In the genomic region with DNA sequence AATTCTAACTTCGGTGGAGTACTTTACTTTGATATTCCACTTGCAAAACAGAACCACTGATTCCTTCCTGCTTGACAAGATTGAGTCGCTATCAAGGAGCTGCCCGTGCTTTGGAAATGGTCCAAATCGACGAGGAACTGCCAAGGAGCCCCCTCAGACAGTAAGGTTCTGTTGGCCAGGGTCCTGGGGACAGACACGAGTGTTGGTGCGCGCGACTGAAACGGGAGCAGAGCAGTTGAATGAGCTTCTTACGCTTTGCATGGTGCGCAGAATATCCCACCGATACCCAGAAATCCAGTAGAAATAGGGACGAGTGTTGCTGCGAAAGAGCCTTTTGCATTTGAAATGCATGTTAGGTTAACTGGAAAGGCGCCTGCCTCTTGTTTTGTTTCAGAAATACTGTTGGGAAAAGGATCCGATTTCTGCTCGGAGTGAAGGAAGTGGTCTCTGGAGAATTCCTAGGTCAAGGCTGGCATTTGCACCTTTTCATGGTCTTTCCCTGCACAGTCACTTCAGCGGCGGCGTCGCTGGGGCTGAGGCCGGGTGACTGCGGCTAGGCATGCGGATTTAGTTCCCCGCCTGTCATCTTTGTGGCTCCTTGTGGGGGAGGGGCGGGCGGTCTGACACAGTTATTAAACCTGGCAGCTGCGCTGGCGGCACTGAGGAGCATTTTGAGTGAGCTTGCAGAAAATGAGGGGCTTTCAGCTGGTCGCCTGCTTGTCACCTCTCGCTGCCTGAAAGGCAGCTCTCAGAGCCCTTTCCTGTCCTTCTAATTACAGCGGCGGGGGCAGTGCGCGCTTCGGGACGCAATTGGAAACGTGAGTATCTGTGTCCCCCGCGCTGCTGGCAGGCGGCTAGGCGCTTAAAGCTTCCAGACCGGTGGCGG, we compare ENCODE assay signal across 8 cellular contexts. TPM values are rescaled to one million over a fixed set of nuclear protein-coding genes. Genes with fewer than 3 reads are reported as not detected.
A peak's percentile ranks its signal among the peaks of the same experiment; 100 is the strongest.
DNase-seq lines count a peak whose midpoint lies in the region; ATAC-seq and TF ChIP-seq lines count a peak whose summit lies in the region.

No MANE protein-coding gene starts in this region.

- peaks cover 30% of the 10 kb centered on the region for H3K4me1 ChIP-seq in CD4-positive, alpha-beta memory T cell (ENCODE audit: insufficient read depth, low read length)
- peaks cover 0 to 25% of the 10 kb centered on the region in 2 donors for H3K4me1 ChIP-seq in right atrium auricular region

- H3K9me3 Mint-ChIP-seq in CD4-positive, alpha-beta memory T cell: no peaks in the 10 kb centered on the region
- no peaks in the 10 kb centered on the region for H3K9me3 Mint-ChIP-seq in activated naive CD8-positive, alpha-beta T cell treated with anti-CD3 and anti-CD28 coated beads, Interleukin-2, amount 50 U/mL, for 24 hours

- H3K9me3 ChIP-seq in CD4-positive, alpha-beta memory T cell (ENCODE audit: control insufficient read depth in 1 of 2, low read length in 2 of 2): no peaks in the 10 kb centered on the region
- H3K9me3 ChIP-seq in right atrium auricular region: no peaks in the 10 kb centered on the region

- H3K27me3 Mint-ChIP-seq in CD4-positive, alpha-beta memory T cell: no peaks in the 10 kb centered on the region
- H3K27me3 Mint-ChIP-seq in activated naive CD8-positive, alpha-beta T cell treated with anti-CD3 and anti-CD28 coated beads, Interleukin-2, amount 50 U/mL, for 24 hours: peaks cover 43% of the 10 kb centered on the region

- peak overlapping the region; percentile 73 to 95 (median 92) for H3K27ac Mint-ChIP-seq in CD4-positive, alpha-beta memory T cell
- peak overlapping the region; percentile 60 for H3K27ac Mint-ChIP-seq in activated naive CD8-positive, alpha-beta T cell treated with anti-CD3 and anti-CD28 coated beads, Interleukin-2, amount 50 U/mL, for 24 hours

- H3K4me3 ChIP-seq in CD4-positive, alpha-beta memory T cell (ENCODE audit: low read length in 2 of 2): peak overlapping the region; percentile 7 to 75
- H3K4me3 ChIP-seq in LNCaP clone FGC (ENCODE audit: low read depth, low read length): peak overlapping the region; percentile 43
- peak overlapping the region; percentile 37 to 62 for H3K4me3 ChIP-seq in right atrium auricular region
- peak overlapping the region; percentile 62 for H3K4me3 ChIP-seq in retinal pigment epithelial cell (ENCODE audit: low read length)

- H3K27ac ChIP-seq in CD4-positive, alpha-beta memory T cell (ENCODE audit: low read depth, low read length): peak overlapping the region; percentile 67
- peak overlapping the region in 1 of 2 donors; percentile 19 for H3K27ac ChIP-seq in right atrium auricular region

- intact Hi-C loops in CD4-positive, alpha-beta memory T cell (cut with micrococcal nuclease): loop anchor here (1.0 to 5.0 kb wide), 5 partner anchors 9 to 275 kb away; a partner anchor contains a TSS

- H3K4me3 Mint-ChIP-seq in CD4-positive, alpha-beta memory T cell: peak overlapping the region; percentile 89 to 96 (median 91)
- peak overlapping the region; percentile 77 for H3K4me3 Mint-ChIP-seq in activated naive CD8-positive, alpha-beta T cell treated with anti-CD3 and anti-CD28 coated beads, Interleukin-2, amount 50 U/mL, for 24 hours

- TF ChIP-seq CTCF in LNCaP clone FGC (IDR thresholded peaks at IDR 0.05; ENCODE audit: control insufficient read depth, extremely low read depth, insufficient read depth) (no peak), right atrium auricular region (IDR thresholded peaks at IDR 0.05) (no peak), retinal pigment epithelial cell (conservative IDR thresholded peaks at IDR 0.05; ENCODE audit: low read depth, low read length) (no peak)

- CTCF ChIA-PET in CD4-positive, alpha-beta memory T cell (lab: Charles Lee; ENCODE audit: partially characterized antibody): interaction anchor here (1.0 to 4.5 kb wide), 3 partner anchors 11 to 166 kb away, joined by 4 to 26 read pairs (median 5); no protein-coding TSS in a partner anchor

- H3K4me1 Mint-ChIP-seq in CD4-positive, alpha-beta memory T cell: peaks cover 14 to 47% (median 28%) of the 10 kb centered on the region in 4 donors
- peaks cover 46% of the 10 kb centered on the region for H3K4me1 Mint-ChIP-seq in activated naive CD8-positive, alpha-beta T cell treated with anti-CD3 and anti-CD28 coated beads, Interleukin-2, amount 50 U/mL, for 24 hours

- peak; percentile 23 for ATAC-seq in GM21529 (IDR thresholded peaks at IDR 0.05; ENCODE audit: unreplicated experiment)
- ATAC-seq in SK-N-SH treated with all-trans-retinoic acid at 6 μM for 48 hours: peak; percentile 3
- peak; percentile 29 for ATAC-seq in activated naive CD8-positive, alpha-beta T cell treated with anti-CD3 and anti-CD28 coated beads, Interleukin-2, amount 50 U/mL, for 24 hours

- no peaks in the 10 kb centered on the region for H3K36me3 ChIP-seq in CD4-positive, alpha-beta memory T cell (ENCODE audit: insufficient read depth, low read length)
- no peaks in the 10 kb centered on the region for H3K36me3 ChIP-seq in right atrium auricular region

- H3K27me3 ChIP-seq in CD4-positive, alpha-beta memory T cell (ENCODE audit: insufficient read depth, low read length): no peaks in the 10 kb centered on the region
- no peaks in the 10 kb centered on the region for H3K27me3 ChIP-seq in right atrium auricular region

- DNase-seq in CD4-positive, alpha-beta memory T cell: peak; percentile 49 to 83 (median 55)
- DNase-seq in LNCaP clone FGC (ENCODE audit: low read depth) (no peak), right atrium auricular region (ENCODE audit: low spot score) (no peak), retinal pigment epithelial cell (ENCODE audit: low read depth) (no peak), HCEC 1CT (no peak)
- peak; percentile 83 for DNase-seq in activated naive CD8-positive, alpha-beta T cell treated with anti-CD3 and anti-CD28 coated beads, Interleukin-2, amount 50 U/mL, for 24 hours

- POLR2A ChIA-PET in CD4-positive, alpha-beta memory T cell (lab: Charles Lee; ENCODE audit: partially characterized antibody): interaction anchor here (0.5 to 1.7 kb wide), 9 partner anchors 10 to 752 kb away, joined by 3 to 9 read pairs (median 3); no protein-coding TSS in a partner anchor

- no peaks in the 10 kb centered on the region for H3K36me3 Mint-ChIP-seq in CD4-positive, alpha-beta memory T cell
- no peaks in the 10 kb centered on the region for H3K36me3 Mint-ChIP-seq in activated naive CD8-positive, alpha-beta T cell treated with anti-CD3 and anti-CD28 coated beads, Interleukin-2, amount 50 U/mL, for 24 hours (ENCODE audit: low read depth)

TF ChIP-seq in SK-N-SH treated with all-trans-retinoic acid at 6 μM for 48 hours, 23 proteins besides CTCF, POLR2A, EP300 and RAD21:
- TF ChIP-seq ZNF70 (CRISPR knock-in tag; IDR thresholded peaks at IDR 0.05): no peak
- TF ChIP-seq TCF4 (CRISPR knock-in tag; IDR thresholded peaks at IDR 0.05; ENCODE audit: borderline replicate concordance): no peak
- no peak for TF ChIP-seq ZNF8 (CRISPR knock-in tag; IDR thresholded peaks at IDR 0.05)
- TF ChIP-seq, protein P1, sequence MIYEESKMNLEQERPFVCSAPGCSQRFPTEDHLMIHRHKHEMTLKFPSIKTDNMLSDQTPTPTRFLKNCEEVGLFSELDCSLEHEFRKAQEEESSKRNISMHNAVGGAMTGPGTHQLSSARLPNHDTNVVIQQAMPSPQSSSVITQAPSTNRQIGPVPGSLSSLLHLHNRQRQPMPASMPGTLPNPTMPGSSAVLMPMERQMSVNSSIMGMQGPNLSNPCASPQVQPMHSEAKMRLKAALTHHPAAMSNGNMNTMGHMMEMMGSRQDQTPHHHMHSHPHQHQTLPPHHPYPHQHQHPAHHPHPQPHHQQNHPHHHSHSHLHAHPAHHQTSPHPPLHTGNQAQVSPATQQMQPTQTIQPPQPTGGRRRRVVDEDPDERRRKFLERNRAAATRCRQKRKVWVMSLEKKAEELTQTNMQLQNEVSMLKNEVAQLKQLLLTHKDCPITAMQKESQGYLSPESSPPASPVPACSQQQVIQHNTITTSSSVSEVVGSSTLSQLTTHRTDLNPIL (CRISPR knock-in tag; IDR thresholded peaks at IDR 0.05; ENCODE audit: low read depth): no peak
- TF ChIP-seq PPARA (CRISPR knock-in tag; IDR thresholded peaks at IDR 0.05; ENCODE audit: borderline replicate concordance): no peak
- no peak for TF ChIP-seq GLIS3 (CRISPR knock-in tag; IDR thresholded peaks at IDR 0.05)
- TF ChIP-seq, protein P2, sequence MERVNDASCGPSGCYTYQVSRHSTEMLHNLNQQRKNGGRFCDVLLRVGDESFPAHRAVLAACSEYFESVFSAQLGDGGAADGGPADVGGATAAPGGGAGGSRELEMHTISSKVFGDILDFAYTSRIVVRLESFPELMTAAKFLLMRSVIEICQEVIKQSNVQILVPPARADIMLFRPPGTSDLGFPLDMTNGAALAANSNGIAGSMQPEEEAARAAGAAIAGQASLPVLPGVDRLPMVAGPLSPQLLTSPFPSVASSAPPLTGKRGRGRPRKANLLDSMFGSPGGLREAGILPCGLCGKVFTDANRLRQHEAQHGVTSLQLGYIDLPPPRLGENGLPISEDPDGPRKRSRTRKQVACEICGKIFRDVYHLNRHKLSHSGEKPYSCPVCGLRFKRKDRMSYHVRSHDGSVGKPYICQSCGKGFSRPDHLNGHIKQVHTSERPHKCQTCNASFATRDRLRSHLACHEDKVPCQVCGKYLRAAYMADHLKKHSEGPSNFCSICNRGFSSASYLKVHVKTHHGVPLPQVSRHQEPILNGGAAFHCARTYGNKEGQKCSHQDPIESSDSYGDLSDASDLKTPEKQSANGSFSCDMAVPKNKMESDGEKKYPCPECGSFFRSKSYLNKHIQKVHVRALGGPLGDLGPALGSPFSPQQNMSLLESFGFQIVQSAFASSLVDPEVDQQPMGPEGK (CRISPR knock-in tag; IDR thresholded peaks at IDR 0.05; ENCODE audit: borderline replicate concordance): no peak
TF ChIP-seq in SK-N-SH treated with all-trans-retinoic acid at 6 μM for 48 hours: peak in this region for 0.

RNA-seq across cellular contexts. Expression of a gene that starts 51.5 kb away (rescaled TPM):
- 10 to 100 TPM; 11.9 to 12.3 TPM for total RNA-seq in CD4-positive, alpha-beta memory T cell
- 1 to 10 TPM; 7.5 to 9.1 TPM for polyA plus RNA-seq in CD4-positive, alpha-beta memory T cell
- total RNA-seq in right atrium auricular region: 10 to 100 TPM; 17.7 to 29.9 TPM

Comparison
In these comparisons a context has a peak if more than half of its experiments do, and no peak if none do; other contexts are left out.
1. DNase-seq: peak in CD4-positive, alpha-beta memory T cell (5 of 5) and activated naive CD8-positive, alpha-beta T cell treated with anti-CD3 and anti-CD28 coated beads, Interleukin-2, amount 50 U/mL, for 24 hours (single experiment); none in LNCaP clone FGC (single experiment), right atrium auricular region (single experiment), retinal pigment epithelial cell (single experiment) and HCEC 1CT (single experiment).
2. Peak in every context shown above with its lines, with median percentiles within 50 percentile points of each other: H3K4me3 ChIP-seq and ATAC-seq.